Comparison of ENCODE assay signal across 8 cellular contexts in genomic region chr11:62705401-62705800, GRCh38. TPM values are rescaled to one million over a fixed set of nuclear protein-coding genes. Genes with fewer than 3 reads are reported as not detected.
DNase-seq lines count a peak whose midpoint lies in the region; ATAC-seq and TF ChIP-seq lines count a peak whose summit lies in the region.

No MANE protein-coding gene starts in this region.

- intact Hi-C loops in ovary (cut with DNase I) = no loop called here

- H3K4me1 ChIP-seq in ovary (ENCODE audit: insufficient read depth) = peaks cover 18% of the 10 kb centered on the region

- no peaks in the 10 kb centered on the region for H3K9me3 ChIP-seq in ovary

- no peaks in the 10 kb centered on the region for H3K36me3 ChIP-seq in ovary

- H3K27me3 ChIP-seq in ovary = no peaks in the 10 kb centered on the region

- TF ChIP-seq CTCF in ovary (IDR thresholded peaks at IDR 0.05) = no peak

- no peak for TF ChIP-seq EP300 in ovary (IDR thresholded peaks at IDR 0.05)

- DNase-seq in NCI-H2227 (lab: John Stamatoyannopoulos, UW; ENCODE audit: unreplicated experiment) (peak; percentile 33), NCI-H2227 treated with DMSO at 0.1 percent for 48 hours (lab: John Stamatoyannopoulos, UW) (no peak), SHP77 (lab: John Stamatoyannopoulos, UW) (peak; percentile 29 to 70), epithelial cell of prostate (ENCODE audit: low read depth, low spot score) (no peak), ovary (peak in 2 of 5 donors; percentile 43 to 49), GDM1 (lab: John Stamatoyannopoulos, UW) (no peak), globus pallidus (ENCODE audit: low spot score) (no peak)

- no peak for ATAC-seq in GM19328 (IDR thresholded peaks at IDR 0.05; ENCODE audit: unreplicated experiment)

- WGBS in ovary, 3 donors = 38 to 40% (median 38%) methylated on average over 7 of the region's 7 CpGs

- peak overlapping the region; percentile 67 for H3K4me3 ChIP-seq in ovary

- H3K27ac ChIP-seq in epithelial cell of prostate (peak overlapping the region; percentile 57), ovary (peak overlapping the region in 1 of 2 donors; percentile 54)

- TF ChIP-seq POLR2A in ovary (IDR thresholded peaks at IDR 0.05) = no peak

RNA-seq across cellular contexts. Expression of gene BSCL2, which starts 1.8 kb away (rescaled TPM):
- 100 to 1,000 TPM in 1 of 7 donors, 10 to 100 TPM in 6; 31.4 to 122 (median 57.2) TPM for total RNA-seq in ovary
- polyA plus RNA-seq in ovary = 10 to 100 TPM; 49.2 to 57.8 TPM

RNA-seq across cellular contexts. Expression of gene GNG3, which starts 2.1 kb away (rescaled TPM):
- total RNA-seq in ovary = under 1 TPM in 5 of 7 donors, not detected in 2; 0.27 to 0.73 (median 0.37) TPM
- under 1 TPM; 0.18 to 0.30 TPM for polyA plus RNA-seq in ovary

RNA-seq across cellular contexts. Expression of gene LRRN4CL, which starts 16.1 kb away (rescaled TPM):
- total RNA-seq in ovary = 10 to 100 TPM; 19.5 to 38.6 (median 25.5) TPM
- 10 to 100 TPM; 18.5 to 23.1 TPM for polyA plus RNA-seq in ovary

RNA-seq across cellular contexts. Expression of gene HNRNPUL2, which starts 21.9 kb away (rescaled TPM):
- 10 to 100 TPM; 11.0 to 50.0 (median 41.2) TPM for total RNA-seq in ovary
- polyA plus RNA-seq in ovary = 10 to 100 TPM; 38.0 to 81.2 TPM

RNA-seq across cellular contexts. Expression of gene TTC9C, which starts 22.9 kb away (rescaled TPM):
- total RNA-seq in ovary = 10 to 100 TPM; 19.4 to 42.9 (median 30.4) TPM
- 10 to 100 TPM; 30.5 to 53.6 TPM for polyA plus RNA-seq in ovary

Comparison
In these comparisons a context has a peak if more than half of its experiments do, and no peak if none do; other contexts are left out.
1. DNase-seq: peak in NCI-H2227 (single experiment) and SHP77 (2 of 2); none in NCI-H2227 treated with DMSO at 0.1 percent for 48 hours (single experiment), epithelial cell of prostate (single experiment), GDM1 (single experiment) and globus pallidus (single experiment).